Comparison of ENCODE assay signal across 8 cellular contexts in the genomic region with DNA sequence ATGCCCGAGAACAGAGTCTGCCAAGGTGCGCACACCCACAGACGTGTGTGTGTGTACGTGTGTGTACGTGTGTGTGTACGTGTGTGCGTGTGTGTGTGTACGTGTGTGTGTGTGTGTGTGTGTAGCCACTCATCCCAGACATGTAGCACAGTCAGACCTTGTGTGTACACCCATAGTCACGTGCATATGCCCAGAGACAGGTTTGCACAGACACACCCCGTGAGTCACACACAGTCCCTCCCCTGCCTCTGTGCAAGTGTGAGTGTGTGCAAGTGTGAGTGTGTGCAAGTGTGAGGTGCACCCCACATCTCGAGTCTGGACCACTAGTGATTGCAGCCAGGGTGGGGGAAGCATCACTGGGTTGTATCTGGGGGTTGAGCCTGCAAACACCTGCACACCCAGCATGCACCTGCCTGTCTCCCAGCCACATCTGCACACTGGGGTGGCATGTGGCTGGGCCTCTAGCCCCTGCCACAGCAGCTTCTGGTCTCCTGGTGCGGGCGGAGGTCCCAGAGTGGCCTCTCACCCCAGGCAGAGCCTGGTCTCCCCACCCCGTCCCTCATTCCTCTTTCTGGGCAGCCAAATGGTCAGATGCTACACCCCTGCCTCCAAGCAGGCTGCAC. TPM values are rescaled to one million over a fixed set of nuclear protein-coding genes. Genes with fewer than 3 reads are reported as not detected.
DNase-seq lines count a peak whose midpoint lies in the region; ATAC-seq and TF ChIP-seq lines count a peak whose summit lies in the region.

No MANE protein-coding gene starts in this region.

- DNase-seq in heart left ventricle (no peak), Right ventricle myocardium inferior (ENCODE audit: missing footprints) (no peak), caudate nucleus (lab: John Stamatoyannopoulos, UW) (peak in 16 of 61 donors; percentile 16 to 72 (median 34)), mucosa of descending colon (peak in 1 of 3 donors; percentile 47), upper lobe of right lung (no peak), HPDE6-E6E7 (ENCODE audit: extremely low spot score) (no peak)
- no peak for DNase-seq in activated effector memory CD4-positive, alpha-beta T cell treated with anti-CD3 and anti-CD28 coated beads, Interleukin-2, amount 50 U/mL, for 16 hours

- WGBS in heart left ventricle, 4 donors: 52 to 61% (median 56%) methylated on average over 9 to 14 of the region's 14 CpGs

- TF ChIP-seq CTCF in heart left ventricle (IDR thresholded peaks at IDR 0.05) (no peak), mucosa of descending colon (IDR thresholded peaks at IDR 0.05) (no peak), upper lobe of right lung (IDR thresholded peaks at IDR 0.05) (no peak)

- H3K36me3 ChIP-seq in heart left ventricle (no peaks in the 10 kb centered on the region), mucosa of descending colon (ENCODE audit: low read depth) (no peaks in the 10 kb centered on the region), upper lobe of right lung (no peaks in the 10 kb centered on the region)

- intact Hi-C loops in heart left ventricle (cut with DNase I): loop anchor here in 2 of 10 donors (1.0 to 2.0 kb wide), 2 partner anchors 14 to 17 kb away; no protein-coding TSS in a partner anchor
- intact Hi-C loops in Right ventricle myocardium inferior (cut with DNase I): no loop called here
- intact Hi-C loops in mucosa of descending colon (cut with DNase I, micrococcal nuclease): no loop called here
- intact Hi-C loops in upper lobe of right lung (cut with DNase I): no loop called here

- H3K4me3 ChIP-seq in heart left ventricle: peak overlapping the region in 5 of 12 donors; percentile 37 to 45 (median 40)
- no peak overlapping the region for H3K4me3 ChIP-seq in mucosa of descending colon
- H3K4me3 ChIP-seq in upper lobe of right lung: no peak overlapping the region

- H3K27ac ChIP-seq in heart left ventricle (peak overlapping the region in 11 of 12 donors; percentile 81 to 97 (median 92)), caudate nucleus (ENCODE audit: low read depth, low read length) (peak overlapping the region; percentile 39), upper lobe of right lung (peak overlapping the region; percentile 87)

- H3K9me3 ChIP-seq in heart left ventricle (no peaks in the 10 kb centered on the region), mucosa of descending colon (no peaks in the 10 kb centered on the region), upper lobe of right lung (no peaks in the 10 kb centered on the region)

- no peaks in the 10 kb centered on the region for H3K27me3 ChIP-seq in heart left ventricle
- H3K27me3 ChIP-seq in upper lobe of right lung: no peaks in the 10 kb centered on the region

- ATAC-seq in heart left ventricle: no peak
- ATAC-seq in Right ventricle myocardium inferior: no peak
- ATAC-seq in mucosa of descending colon: peak; percentile 74
- ATAC-seq in upper lobe of right lung: no peak
- no peak for ATAC-seq in HG03280 (IDR thresholded peaks at IDR 0.05; ENCODE audit: unreplicated experiment)

- peaks cover 31 to 72% (median 64%) of the 10 kb centered on the region in 12 donors for H3K4me1 ChIP-seq in heart left ventricle
- peaks cover 26% of the 10 kb centered on the region for H3K4me1 ChIP-seq in mucosa of descending colon (ENCODE audit: low read depth)
- H3K4me1 ChIP-seq in upper lobe of right lung: peaks cover 55% of the 10 kb centered on the region

- no peak for TF ChIP-seq POLR2A in heart left ventricle (IDR thresholded peaks at IDR 0.05)

RNA-seq across cellular contexts. Expression of a gene that starts 23.6 kb away (rescaled TPM):
- total RNA-seq in heart left ventricle (10 to 100 TPM in 3 of 9 donors, 1 to 10 TPM in 6; 6.0 to 19.6 (median 9.3) TPM), Right ventricle myocardium inferior (9.9 TPM), mucosa of descending colon (10 to 100 TPM; 14.0 to 27.4 (median 16.5) TPM), upper lobe of right lung (23.3 TPM)
- 1 to 10 TPM; 7.6 to 8.5 TPM for polyA plus RNA-seq in heart left ventricle

Comparison
In these comparisons a context has a peak if more than half of its experiments do, and no peak if none do; other contexts are left out.
1. H3K27ac ChIP-seq: peak in every context shown above with its lines; median percentile 92 in heart left ventricle; 87 in upper lobe of right lung; 39 in caudate nucleus.